8 cellular contexts compared by ENCODE assay signal in genomic region chr4:86892639-86892965, GRCh38. TPM values are rescaled to one million over a fixed set of nuclear protein-coding genes. Genes with fewer than 3 reads are reported as not detected.
DNase-seq lines count a peak whose midpoint lies in the region; ATAC-seq and TF ChIP-seq lines count a peak whose summit lies in the region.

No MANE protein-coding gene starts in this region.

- peak overlapping the region; percentile 85 for H3K4me3 ChIP-seq in BLaER1
- H3K4me3 ChIP-seq in lower leg skin (ENCODE audit: low read depth, poor library complexity, severe bottlenecking) = peak overlapping the region; percentile 57
- peak overlapping the region; percentile 86 for H3K4me3 ChIP-seq in upper lobe of right lung

- H3K4me2 ChIP-seq in BLaER1 = peak overlapping the region; percentile 94

- H3K4me1 ChIP-seq in BLaER1 (peaks cover 8% of the 10 kb centered on the region; the same call in 1 of the 2 replicates), upper lobe of right lung (peaks cover 5% of the 10 kb centered on the region)

- H3K9ac ChIP-seq in BLaER1 = peak overlapping the region; percentile 81

- H3K9me3 ChIP-seq in BLaER1 = no peaks in the 10 kb centered on the region
- H3K9me3 ChIP-seq in upper lobe of right lung = no peaks in the 10 kb centered on the region

- intact Hi-C loops in lower leg skin (cut with DNase I; ENCODE audit: low total_unique reads) (loop anchor here (5.0 kb wide), 1 partner anchor 395 kb away; no protein-coding TSS in a partner anchor), upper lobe of right lung (cut with DNase I) (loop anchor here (5.0 kb wide), 1 partner anchor 395 kb away; no protein-coding TSS in a partner anchor)

- H3K27me3 ChIP-seq in BLaER1 (no peaks in the 10 kb centered on the region), upper lobe of right lung (no peaks in the 10 kb centered on the region)

- H4K20me1 ChIP-seq in BLaER1 = no peaks in the 10 kb centered on the region

- H3K27ac ChIP-seq in BLaER1 (peak overlapping the region; percentile 70), angular gyrus (ENCODE audit: low read depth, low read length) (peak overlapping the region; percentile 17), upper lobe of right lung (peak overlapping the region; percentile 89)

- no peak for TF ChIP-seq CTCF in lower leg skin (IDR thresholded peaks at IDR 0.05)
- TF ChIP-seq CTCF in upper lobe of right lung (IDR thresholded peaks at IDR 0.05) = no peak

- TF ChIP-seq POLR2A in lower leg skin (IDR thresholded peaks at IDR 0.05) = no peak

- ATAC-seq in HG03025 (IDR thresholded peaks at IDR 0.05; ENCODE audit: low FRiP score, unreplicated experiment) = peak; percentile 10
- ATAC-seq in upper lobe of right lung = peak; percentile 7
- ATAC-seq in left lobe of liver = no peak
- no peak for ATAC-seq in GM21526 (IDR thresholded peaks at IDR 0.05; ENCODE audit: low FRiP score, unreplicated experiment)

- WGBS in lower leg skin, 2 donors = 7 to 9% methylated on average over 12 to 13 of the region's 13 CpGs

- 0 out of 2 replicates have a peak, but pooled peaks cover 6% of the 10 kb centered on the region for H3K36me3 ChIP-seq in BLaER1
- no peaks in the 10 kb centered on the region for H3K36me3 ChIP-seq in upper lobe of right lung

- DNase-seq in lower leg skin (ENCODE audit: low spot score in 2 of 2) (no peak), upper lobe of right lung (no peak), left lobe of liver (ENCODE audit: low spot score) (no peak), islet precursor cell (no peak)

RNA-seq across cellular contexts. Expression of gene C4orf36, which starts 0.4 kb away (rescaled TPM):
- total RNA-seq in lower leg skin (1 to 10 TPM in 3 of 4 donors, not detected in 1; 2.8 to 4.7 (median 3.4) TPM), upper lobe of right lung (2.3 TPM), left lobe of liver (not detected)

RNA-seq across cellular contexts. Expression of gene AFF1, which starts 42.2 kb away (rescaled TPM):
- total RNA-seq in lower leg skin (100 to 1,000 TPM in 1 of 4 donors, 10 to 100 TPM in 3; 58.1 to 107 (median 71.2) TPM), upper lobe of right lung (103 TPM), left lobe of liver (37.2 TPM)

RNA-seq across cellular contexts. Expression of gene SLC10A6, which starts 43.4 kb away (rescaled TPM):
- total RNA-seq in lower leg skin (100 to 1,000 TPM in 2 of 4 donors, 10 to 100 TPM in 2; 70.0 to 159 (median 99.3) TPM), upper lobe of right lung (0.87 TPM), left lobe of liver (0.20 TPM)

Comparison
In these comparisons a context has a peak if more than half of its experiments do, and no peak if none do; other contexts are left out.
1. H3K27ac ChIP-seq: peak in every context shown above with its lines; median percentile 89 in upper lobe of right lung; 70 in BLaER1; 17 in angular gyrus.
2. ATAC-seq: peak in HG03025 (single experiment) and upper lobe of right lung (single experiment); none in left lobe of liver (single experiment) and GM21526 (single experiment).
3. RNA of gene SLC10A6, which starts 43.4 kb away (total RNA-seq): 70.0 to 159 TPM in lower leg skin; 0.87 TPM in upper lobe of right lung (single experiment) and 0.20 TPM in left lobe of liver (single experiment); every median in the first group is over 10 times any median in the second.
4. Peak in every context shown above with its lines, with median percentiles within 50 percentile points of each other: H3K4me3 ChIP-seq.